Comparison of ENCODE assay signal across 8 cellular contexts in genomic region chr11:58900479-58901420, GRCh38. TPM values are rescaled to one million over a fixed set of nuclear protein-coding genes. Genes with fewer than 3 reads are reported as not detected.
A peak's percentile ranks its signal among the peaks of the same experiment; 100 is the strongest.
DNase-seq lines count a peak whose midpoint lies in the region; ATAC-seq and TF ChIP-seq lines count a peak whose summit lies in the region.

No MANE protein-coding gene starts in this region.

- H3K27me3 ChIP-seq in Peyer's patch (no peaks in the 10 kb centered on the region), lower lobe of right lung (ENCODE audit: low read depth) (peaks cover 41% of the 10 kb centered on the region), transverse colon (peaks cover 25% of the 10 kb centered on the region)

- TF ChIP-seq EP300 in transverse colon (IDR thresholded peaks at IDR 0.05; ENCODE audit: low read depth): no peak

- in situ Hi-C loops in transverse colon (cut with MboI; ENCODE audit: low pct_ligation_motif_present in 1 of 4, low pct_unique_long_range_greater_than_20kb in 1 of 4, low sequenced_read_pairs in 3 of 4): loop anchor here in 3 of 4 donors (25.0 kb wide), 1 partner anchor 238 kb away; no protein-coding TSS in a partner anchor

- no peak for TF ChIP-seq POLR2A in Peyer's patch (IDR thresholded peaks at IDR 0.05)
- no peak for TF ChIP-seq POLR2A in transverse colon (IDR thresholded peaks at IDR 0.05)

- ATAC-seq in HG03103 (IDR thresholded peaks at IDR 0.05; ENCODE audit: low read depth, unreplicated experiment) (peak; percentile 49), lower lobe of right lung (peak; percentile 76 to 83), HG02970 (IDR thresholded peaks at IDR 0.05; ENCODE audit: low FRiP score, unreplicated experiment) (no peak)

- DNase-seq in activated T-cell treated with anti-CD3 and anti-CD28 coated beads for 24 hours (ENCODE audit: low read depth): peak; percentile 10
- no peak for DNase-seq in activated T-cell treated with anti-CD3 and anti-CD28 coated beads, Interleukin-2, amount 50 U/mL, for 1 hour
- DNase-seq in Peyer's patch: peak; percentile 37 to 87 (median 77)
- DNase-seq in ecto neural progenitor cell (ENCODE audit: low spot score): peak; percentile 91
- peak; percentile 75 for DNase-seq in lower lobe of right lung
- peak; percentile 82 for DNase-seq in transverse colon

- H3K4me3 ChIP-seq in Peyer's patch (no peak overlapping the region), lower lobe of right lung (no peak overlapping the region), transverse colon (no peak overlapping the region)

- peaks cover 0 to 9% (median 0%) of the 10 kb centered on the region in 4 donors for H3K4me1 ChIP-seq in Peyer's patch
- H3K4me1 ChIP-seq in lower lobe of right lung: peaks cover 10% of the 10 kb centered on the region
- H3K4me1 ChIP-seq in transverse colon: peaks cover 4 to 7% (median 5%) of the 10 kb centered on the region in 4 donors

- WGBS in transverse colon (ENCODE audit: low coverage in 1 of 2), 2 donors: 41 to 47% methylated on average over 7 to 36 of the region's 36 CpGs

- H3K27ac ChIP-seq in Peyer's patch (no peak overlapping the region), lower lobe of right lung (no peak overlapping the region), transverse colon (no peak overlapping the region)

- intact Hi-C loops in lower lobe of right lung (cut with DNase I) (no loop called here), transverse colon (cut with DNase I; ENCODE audit: low total_unique reads) (no loop called here)

- peak in 4 of 6 experiments; percentile 40 to 74 (median 60) for TF ChIP-seq CTCF in Peyer's patch (IDR thresholded peaks at IDR 0.05)
- peak; percentile 44 for TF ChIP-seq CTCF in lower lobe of right lung (IDR thresholded peaks at IDR 0.05)
- peak; percentile 34 to 65 (median 49) for TF ChIP-seq CTCF in transverse colon (IDR thresholded peaks at IDR 0.05)

- H3K9me3 ChIP-seq in Peyer's patch (no peaks in the 10 kb centered on the region), lower lobe of right lung (no peaks in the 10 kb centered on the region), transverse colon (no peaks in the 10 kb centered on the region)

- no peaks in the 10 kb centered on the region for H3K36me3 ChIP-seq in Peyer's patch
- H3K36me3 ChIP-seq in lower lobe of right lung: no peaks in the 10 kb centered on the region
- H3K36me3 ChIP-seq in transverse colon: no peaks in the 10 kb centered on the region

RNA-seq across cellular contexts. Expression of gene GLYATL1, which starts 38.5 kb away (rescaled TPM):
- total RNA-seq in Peyer's patch (1 to 10 TPM in 2 of 4 donors, not detected in 2; 2.4 to 3.6 TPM), lower lobe of right lung (not detected), transverse colon (1 to 10 TPM in 1 of 4 donors, not detected in 3; 2.0 TPM)

RNA-seq across cellular contexts. Expression of gene GLYATL2, which starts 56.2 kb away (rescaled TPM):
- total RNA-seq in Peyer's patch (not detected), lower lobe of right lung (not detected), transverse colon (not detected)
